ENCODE assay signal across 1 cellular context in genomic region chr7:133705596-133705995, GRCh38.
TF ChIP-seq lines count a peak whose summit lies in the region.

No MANE protein-coding gene starts in this region.

TF ChIP-seq in A549, 52 proteins besides CTCF, POLR2A, EP300 and RAD21 (continued from another document):
- TF ChIP-seq ELK1 (IDR thresholded peaks at IDR 0.05; ENCODE audit: low read depth, low read length) (no peak), HOXA7 (CRISPR knock-in tag; IDR thresholded peaks at IDR 0.05) (no peak), PBX3 (IDR thresholded peaks at IDR 0.05) (no peak), HES2 (IDR thresholded peaks at IDR 0.05) (peak; percentile 31; the same call in 1 of the 2 replicates), JUNB (IDR thresholded peaks at IDR 0.05) (peak; percentile 84), FOSB (CRISPR knock-in tag; IDR thresholded peaks at IDR 0.05) (no peak), JUN (IDR thresholded peaks at IDR 0.05) (0 out of 5 replicates have a peak, but pooled peaks of 1 of the 2 experiments have one; percentile 39)
